ENCODE assay signal across 1 cellular context in genomic region chr22:20571078-20571503, GRCh38.
A peak's percentile ranks its signal among the peaks of the same experiment; 100 is the strongest.
TF ChIP-seq lines count a peak whose summit lies in the region.

No MANE protein-coding gene starts in this region.

TF ChIP-seq in K562, 482 proteins besides CTCF, POLR2A, EP300 and RAD21 (continued from another document and continues in another):
- TF ChIP-seq ZNF318 (IDR thresholded peaks at IDR 0.05; ENCODE audit: borderline replicate concordance in 1 of 2, low read depth in 1 of 2) (no peak), RERE (CRISPR knock-in tag; IDR thresholded peaks at IDR 0.05; ENCODE audit: borderline replicate concordance) (no peak), PURB (CRISPR knock-in tag; IDR thresholded peaks at IDR 0.05; ENCODE audit: low read depth) (peak; percentile 98; the same call in 1 of the 2 replicates), WHSC1 (IDR thresholded peaks at IDR 0.05; ENCODE audit: low read length) (peak; percentile 97), DDX20 (tag; IDR thresholded peaks at IDR 0.05; ENCODE audit: low read depth) (no peak), PRMT5 (CRISPR knock-in tag; IDR thresholded peaks at IDR 0.05) (peak; percentile 14; the same call in 1 of the 2 replicates), HDAC8 (tag; IDR thresholded peaks at IDR 0.05) (no peak), ZNF12 (CRISPR knock-in tag; IDR thresholded peaks at IDR 0.05) (0 out of 2 replicates have a peak, but pooled peaks have one; percentile 70), IRF2 (CRISPR knock-in tag; IDR thresholded peaks at IDR 0.05) (peak; percentile 86; the same call in 1 of the 2 replicates), HNRNPLL (IDR thresholded peaks at IDR 0.05; ENCODE audit: low read depth, low read length, poor library complexity, severe bottlenecking) (peak; percentile 41), ZNF277 (CRISPR knock-in tag; IDR thresholded peaks at IDR 0.05; ENCODE audit: borderline replicate concordance) (no peak), HDGF (IDR thresholded peaks at IDR 0.05) (no peak), EZH2 (IDR thresholded peaks at IDR 0.05; ENCODE audit: borderline replicate concordance, low read depth, low read length) (no peak), HDAC6 (IDR thresholded peaks at IDR 0.05; ENCODE audit: low read depth, low read length) (0 out of 2 replicates have a peak, but pooled peaks have one; percentile 42), ARID3B (CRISPR knock-in tag; IDR thresholded peaks at IDR 0.05; ENCODE audit: borderline replicate concordance) (peak; percentile 33; the same call in 1 of the 2 replicates), JUND (IDR thresholded peaks at IDR 0.05; ENCODE audit: borderline replicate concordance, low read depth, low read length) (no peak), JUND (tag; IDR thresholded peaks at IDR 0.05; ENCODE audit: borderline replicate concordance, low read depth, low read length) (no peak), SAP30 (IDR thresholded peaks at IDR 0.05; ENCODE audit: borderline replicate concordance, insufficient read depth, low read depth, low read length, poor library complexity, severe bottlenecking) (no peak), SNRNP70 (optimal IDR thresholded peaks at IDR 0.05; ENCODE audit: low read depth, low read length) (peak; percentile 65), KAT7 (CRISPR knock-in tag; IDR thresholded peaks at IDR 0.05; ENCODE audit: borderline replicate concordance) (no peak), THRAP3 (IDR thresholded peaks at IDR 0.05; ENCODE audit: borderline replicate concordance) (no peak), TSC22D4 (tag; IDR thresholded peaks at IDR 0.05) (peak; percentile 49; the same call in 1 of the 2 replicates), TFAP4 (CRISPR knock-in tag; IDR thresholded peaks at IDR 0.05; ENCODE audit: borderline replicate concordance) (peak; percentile 49; the same call in 1 of the 2 replicates), ZBTB1 (CRISPR knock-in tag; IDR thresholded peaks at IDR 0.05; ENCODE audit: borderline replicate concordance, low read depth) (peak; percentile 19; the same call in 1 of the 2 replicates)
- TF ChIP-seq, protein P1, sequence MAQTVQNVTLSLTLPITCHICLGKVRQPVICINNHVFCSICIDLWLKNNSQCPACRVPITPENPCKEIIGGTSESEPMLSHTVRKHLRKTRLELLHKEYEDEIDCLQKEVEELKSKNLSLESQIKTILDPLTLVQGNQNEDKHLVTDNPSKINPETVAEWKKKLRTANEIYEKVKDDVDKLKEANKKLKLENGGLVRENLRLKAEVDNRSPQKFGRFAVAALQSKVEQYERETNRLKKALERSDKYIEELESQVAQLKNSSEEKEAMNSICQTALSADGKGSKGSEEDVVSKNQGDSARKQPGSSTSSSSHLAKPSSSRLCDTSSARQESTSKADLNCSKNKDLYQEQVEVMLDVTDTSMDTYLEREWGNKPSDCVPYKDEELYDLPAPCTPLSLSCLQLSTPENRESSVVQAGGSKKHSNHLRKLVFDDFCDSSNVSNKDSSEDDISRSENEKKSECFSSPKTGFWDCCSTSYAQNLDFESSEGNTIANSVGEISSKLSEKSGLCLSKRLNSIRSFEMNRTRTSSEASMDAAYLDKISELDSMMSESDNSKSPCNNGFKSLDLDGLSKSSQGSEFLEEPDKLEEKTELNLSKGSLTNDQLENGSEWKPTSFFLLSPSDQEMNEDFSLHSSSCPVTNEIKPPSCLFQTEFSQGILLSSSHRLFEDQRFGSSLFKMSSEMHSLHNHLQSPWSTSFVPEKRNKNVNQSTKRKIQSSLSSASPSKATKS (CRISPR knock-in tag; IDR thresholded peaks at IDR 0.05), result no peak
- TF ChIP-seq, protein P2, sequence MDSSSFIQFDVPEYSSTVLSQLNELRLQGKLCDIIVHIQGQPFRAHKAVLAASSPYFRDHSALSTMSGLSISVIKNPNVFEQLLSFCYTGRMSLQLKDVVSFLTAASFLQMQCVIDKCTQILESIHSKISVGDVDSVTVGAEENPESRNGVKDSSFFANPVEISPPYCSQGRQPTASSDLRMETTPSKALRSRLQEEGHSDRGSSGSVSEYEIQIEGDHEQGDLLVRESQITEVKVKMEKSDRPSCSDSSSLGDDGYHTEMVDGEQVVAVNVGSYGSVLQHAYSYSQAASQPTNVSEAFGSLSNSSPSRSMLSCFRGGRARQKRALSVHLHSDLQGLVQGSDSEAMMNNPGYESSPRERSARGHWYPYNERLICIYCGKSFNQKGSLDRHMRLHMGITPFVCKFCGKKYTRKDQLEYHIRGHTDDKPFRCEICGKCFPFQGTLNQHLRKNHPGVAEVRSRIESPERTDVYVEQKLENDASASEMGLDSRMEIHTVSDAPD (CRISPR knock-in tag; IDR thresholded peaks at IDR 0.05), result no peak
- TF ChIP-seq, protein P3, sequence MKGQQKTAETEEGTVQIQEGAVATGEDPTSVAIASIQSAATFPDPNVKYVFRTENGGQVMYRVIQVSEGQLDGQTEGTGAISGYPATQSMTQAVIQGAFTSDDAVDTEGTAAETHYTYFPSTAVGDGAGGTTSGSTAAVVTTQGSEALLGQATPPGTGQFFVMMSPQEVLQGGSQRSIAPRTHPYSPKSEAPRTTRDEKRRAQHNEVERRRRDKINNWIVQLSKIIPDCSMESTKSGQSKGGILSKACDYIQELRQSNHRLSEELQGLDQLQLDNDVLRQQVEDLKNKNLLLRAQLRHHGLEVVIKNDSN (CRISPR knock-in tag; IDR thresholded peaks at IDR 0.05), result peak; percentile 41; the same call in 1 of the 2 replicates
- TF ChIP-seq, protein P4, sequence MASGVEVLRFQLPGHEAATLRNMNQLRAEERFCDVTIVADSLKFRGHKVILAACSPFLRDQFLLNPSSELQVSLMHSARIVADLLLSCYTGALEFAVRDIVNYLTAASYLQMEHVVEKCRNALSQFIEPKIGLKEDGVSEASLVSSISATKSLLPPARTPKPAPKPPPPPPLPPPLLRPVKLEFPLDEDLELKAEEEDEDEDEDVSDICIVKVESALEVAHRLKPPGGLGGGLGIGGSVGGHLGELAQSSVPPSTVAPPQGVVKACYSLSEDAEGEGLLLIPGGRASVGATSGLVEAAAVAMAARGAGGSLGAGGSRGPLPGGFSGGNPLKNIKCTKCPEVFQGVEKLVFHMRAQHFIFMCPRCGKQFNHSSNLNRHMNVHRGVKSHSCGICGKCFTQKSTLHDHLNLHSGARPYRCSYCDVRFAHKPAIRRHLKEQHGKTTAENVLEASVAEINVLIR (CRISPR knock-in tag; IDR thresholded peaks at IDR 0.05), result no peak
